ENCODE assay signal across 12 cellular contexts in the genomic region with DNA sequence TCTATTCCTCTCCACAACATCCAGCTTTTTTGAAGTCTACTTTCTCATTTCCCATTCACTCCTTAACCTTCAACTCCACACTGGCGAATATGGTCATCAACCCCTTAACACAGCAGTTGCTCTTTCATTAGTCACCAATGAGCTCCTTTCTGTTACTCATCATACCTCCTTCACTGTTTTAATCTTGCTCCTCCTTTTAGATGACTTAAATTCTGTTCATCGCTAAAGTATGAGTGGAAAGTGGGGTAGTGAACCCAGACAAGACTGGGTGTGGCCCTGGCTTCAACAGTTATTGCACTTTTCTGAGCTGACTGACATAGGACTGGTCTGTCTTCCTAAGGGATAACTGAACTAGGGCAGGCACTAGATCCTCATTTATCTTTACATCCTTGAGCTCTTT. TPM values are rescaled to one million over a fixed set of nuclear protein-coding genes. Genes with fewer than 3 reads are reported as not detected.
DNase-seq lines count a peak whose midpoint lies in the region; ATAC-seq and TF ChIP-seq lines count a peak whose summit lies in the region.
"Had no signal": no experiment of that assay in that cellular context is flagged by ENCODE, and none has a peak within 500 bp of the region (broad histone marks: within the 10 kb centered on the region; RNA-seq: fewer than 3 reads in every experiment).

No MANE protein-coding gene starts in this region.

- no TSS peak for BruUV-seq in IMR-90 (replicated peaks; lab: Mats Ljungman, UMichigan)

- H3K79me1 ChIP-seq in IMR-90 (ENCODE audit: low read depth in 1 of 2, low read length in 2 of 2) = peaks cover 14 to 46% of the 10 kb centered on the region in 2 experiments

- peak overlapping the region; percentile 83 for H2BK5ac ChIP-seq in IMR-90 (ENCODE audit: low read depth, low read length, poor library complexity, severe bottlenecking)

- H3K9ac ChIP-seq in IMR-90 (ENCODE audit: low read depth, low read length) = no peak overlapping the region

- H2AK5ac ChIP-seq in IMR-90 (ENCODE audit: low read depth, low read length) = no peak overlapping the region

- H4K8ac ChIP-seq in IMR-90 (ENCODE audit: low read depth in 2 of 2, low read length in 2 of 2) = peak overlapping the region in 1 of 2 experiments; percentile 60; a peak in 2 of 4 replicates

- in situ Hi-C loops in IMR-90 (cut with MboI; ENCODE audit: low sequenced_read_pairs) = no loop called here

- H3K9me3 ChIP-seq in IMR-90 (ENCODE audit: control insufficient read depth, insufficient read depth, low read length) = no peaks in the 10 kb centered on the region
- H3K9me3 ChIP-seq in left ventricle myocardium inferior (replicated peaks) = no peaks in the 10 kb centered on the region

- H3K27ac ChIP-seq in IMR-90 (ENCODE audit: insufficient read depth, low read length) (no peak overlapping the region), left ventricle myocardium inferior (replicated peaks) (no peak overlapping the region)

- H3K4me3 ChIP-seq in IMR-90 (ENCODE audit: insufficient read depth, low read depth, low read length) (no peak overlapping the region), cardiac fibroblast (replicated peaks in 1 of 2; ENCODE audit: low read depth in 2 of 2, low read length in 2 of 2) (no peak overlapping the region), left ventricle myocardium inferior (no peak overlapping the region)

- peak overlapping the region; percentile 73 for H2BK120ac ChIP-seq in IMR-90 (ENCODE audit: low read depth, low read length)

- H4K5ac ChIP-seq in IMR-90 (ENCODE audit: low read depth, low read length) = no peak overlapping the region

- WGBS in IMR-90 (ENCODE audit: extremely low coverage in 2 of 2, insufficient read length in 1 of 2), 2 experiments = no CpG with 5 or more reads among the region's 2 CpGs

- H3K18ac ChIP-seq in IMR-90 (ENCODE audit: low read depth, low read length) = no peak overlapping the region; the same call in 1 of the 2 replicates

- dilution Hi-C loops in IMR-90 (cut with HindIII; ENCODE audit: low sequenced_read_pairs, unreplicated experiment) = no loop called here

- peaks cover 4% of the 10 kb centered on the region for H3K9me1 ChIP-seq in IMR-90 (ENCODE audit: insufficient read depth, low read length)

- peaks cover 2% of the 10 kb centered on the region; the same call in 1 of the 2 replicates for H4K20me1 ChIP-seq in IMR-90 (ENCODE audit: insufficient read depth, low read length)

- peak; percentile 86 for ATAC-seq in IMR-90 (ENCODE audit: low read depth)
- peak; percentile 76 for ATAC-seq in omental fat pad (ENCODE audit: low FRiP score)
- ATAC-seq: activated CD8-positive, alpha-beta memory T cell treated with anti-CD3 and anti-CD28 coated beads, Interleukin-2, amount 10 ng/mL, durations not matched to agents 7 days and 5 days had no signal

- peaks cover 7% of the 10 kb centered on the region for H3K4me1 ChIP-seq in IMR-90 (ENCODE audit: control insufficient read depth, insufficient read depth, low read length)
- H3K4me1 ChIP-seq in left ventricle myocardium inferior = peaks cover under 1% of the 10 kb centered on the region

- H3K27me3 ChIP-seq in IMR-90 (ENCODE audit: control insufficient read depth, insufficient read depth, low read length) (no peaks in the 10 kb centered on the region), left ventricle myocardium inferior (ENCODE audit: low read depth) (no peaks in the 10 kb centered on the region)

- no peak overlapping the region for H2AFZ ChIP-seq in IMR-90 (replicated peaks; ENCODE audit: low read length, poor library complexity)

- no peak overlapping the region for H2AK9ac ChIP-seq in IMR-90 (replicated peaks; ENCODE audit: low read depth, low read length, poor library complexity)

- no peak for TF ChIP-seq RAD21 in IMR-90 (IDR thresholded peaks at IDR 0.05; ENCODE audit: low read length)

- CTCF ChIA-PET in IMR-90 (lab: Yijun Ruan, JAX) = interaction anchor here (0.8 kb wide), 1 partner anchor 11 kb away, joined by 4 read pairs; no protein-coding TSS in a partner anchor

- no peak for TF ChIP-seq POLR2A in IMR-90 (IDR thresholded peaks at IDR 0.05; ENCODE audit: low read depth, low read length)

- no peak overlapping the region; the same call in 1 of the 2 replicates for H4K91ac ChIP-seq in IMR-90 (ENCODE audit: insufficient read depth, low read depth, low read length)

- H2BK15ac ChIP-seq in IMR-90 (ENCODE audit: low read depth, low read length) = no peak overlapping the region

- TF ChIP-seq CTCF in IMR-90 (conservative IDR thresholded peaks at IDR 0.05; ENCODE audit: low read depth, low read length) = no peak
- no peak for TF ChIP-seq CTCF in cardiac fibroblast (IDR thresholded peaks at IDR 0.05; ENCODE audit: low read depth, low read length)
- TF ChIP-seq CTCF in omental fat pad (IDR thresholded peaks at IDR 0.05) = no peak
- no peak for TF ChIP-seq CTCF in left ventricle myocardium inferior (IDR thresholded peaks at IDR 0.05; ENCODE audit: borderline replicate concordance)

- H3K56ac ChIP-seq in IMR-90 (ENCODE audit: extremely low read depth, insufficient read depth, low read length) = peak overlapping the region; percentile 50

- POLR2A ChIA-PET in IMR-90 (lab: Charles Lee; ENCODE audit: unreplicated experiment) = interaction anchor here (0.5 to 0.6 kb wide), 2 partner anchors 107 to 371 kb away, joined by 3 to 7 read pairs; no protein-coding TSS in a partner anchor

- H3K4me2 ChIP-seq in IMR-90 (ENCODE audit: low read depth, low read length) = peak overlapping the region; percentile 7; the same call in 1 of the 2 replicates

- intact Hi-C loops in IMR-90 (cut with micrococcal nuclease) = loop anchor here (5.0 kb wide), 1 partner anchor 44 kb away; no protein-coding TSS in a partner anchor
- intact Hi-C loops in posterior vena cava (cut with DNase I) = no loop called here
- intact Hi-C loops in left ventricle myocardium inferior (cut with micrococcal nuclease) = no loop called here

- DNase-seq in EH (ENCODE audit: low read depth) (peak; percentile 96), IMR-90 (peak; percentile 93), cardiac fibroblast (ENCODE audit: low read depth in 2 of 2) (peak; percentile 59 to 96), omental fat pad (ENCODE audit: low spot score) (no peak), activated gamma-delta T cell (lab: John Stamatoyannopoulos, UW) (no peak), posterior vena cava (ENCODE audit: low spot score) (no peak), hypothalamus (lab: John Stamatoyannopoulos, UW) (no peak), left ventricle myocardium inferior (no peak)
- DNase-seq: activated CD8-positive, alpha-beta memory T cell treated with anti-CD3 and anti-CD28 coated beads, Interleukin-2, amount 10 ng/mL, durations not matched to agents 7 days and 5 days; DMS79 treated with DMSO at 0.1 percent for 48 hours; NCI-H524 treated with DMSO at 0.1 percent for 48 hours; stimulated activated naive CD4-positive, alpha-beta T cell treated with Interleukin-2 at 50 U/mL for 16 hours had no signal

- H3K4ac ChIP-seq in IMR-90 (ENCODE audit: low read depth, low read length) = peak overlapping the region; percentile 74; the same call in 1 of the 2 replicates

- H3K36me3 ChIP-seq in IMR-90 (ENCODE audit: control insufficient read depth, insufficient read depth, low read length) (peaks cover 2% of the 10 kb centered on the region; the same call in 1 of the 2 replicates), left ventricle myocardium inferior (no peaks in the 10 kb centered on the region)

- peak overlapping the region; percentile 27; the same call in 1 of the 2 replicates for H3K14ac ChIP-seq in IMR-90 (replicated peaks; ENCODE audit: low read depth, low read length)

- H3K23ac ChIP-seq in IMR-90 (ENCODE audit: low read depth, low read length) = peak overlapping the region; percentile 44; the same call in 1 of the 2 replicates

- peak overlapping the region; percentile 85 for H2BK20ac ChIP-seq in IMR-90 (ENCODE audit: low read depth, low read length)

TF ChIP-seq in IMR-90, 13 proteins besides CTCF, POLR2A, EP300 and RAD21:
- peak; percentile 69 for TF ChIP-seq FOS (IDR thresholded peaks at IDR 0.05; ENCODE audit: low read depth, low read length)
- TF ChIP-seq, protein P1, sequence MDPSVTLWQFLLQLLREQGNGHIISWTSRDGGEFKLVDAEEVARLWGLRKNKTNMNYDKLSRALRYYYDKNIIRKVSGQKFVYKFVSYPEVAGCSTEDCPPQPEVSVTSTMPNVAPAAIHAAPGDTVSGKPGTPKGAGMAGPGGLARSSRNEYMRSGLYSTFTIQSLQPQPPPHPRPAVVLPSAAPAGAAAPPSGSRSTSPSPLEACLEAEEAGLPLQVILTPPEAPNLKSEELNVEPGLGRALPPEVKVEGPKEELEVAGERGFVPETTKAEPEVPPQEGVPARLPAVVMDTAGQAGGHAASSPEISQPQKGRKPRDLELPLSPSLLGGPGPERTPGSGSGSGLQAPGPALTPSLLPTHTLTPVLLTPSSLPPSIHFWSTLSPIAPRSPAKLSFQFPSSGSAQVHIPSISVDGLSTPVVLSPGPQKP (IDR thresholded peaks at IDR 0.05; ENCODE audit: borderline replicate concordance, low read depth, low read length) = no peak
- TF ChIP-seq BHLHE40 (IDR thresholded peaks at IDR 0.05; ENCODE audit: low read depth, low read length) = no peak
- TF ChIP-seq SMC3 (IDR thresholded peaks at IDR 0.05; ENCODE audit: low read depth, low read length) = 0 out of 2 replicates have a peak, but pooled peaks have one; percentile 6
- TF ChIP-seq RCOR1 (IDR thresholded peaks at IDR 0.05; ENCODE audit: insufficient replicate concordance, low read length) = no peak
- peak; percentile 44; the same call in 1 of the 2 replicates for TF ChIP-seq CEBPB (IDR thresholded peaks at IDR 0.05; ENCODE audit: low read depth, low read length)
- TF ChIP-seq NFE2L2 (IDR thresholded peaks at IDR 0.05; ENCODE audit: low read depth, low read length) = no peak
TF ChIP-seq in IMR-90: peak in this region for 3.

RNA-seq across cellular contexts. Expression of gene AKT3, which starts 51.3 kb away (rescaled TPM):
- total RNA-seq in IMR-90 (2012; rRNA removed) (19.4 and 30.0 TPM in 2 replicates), omental fat pad (10 to 100 TPM; 29.7 to 77.2 (median 37.4) TPM), posterior vena cava (100 to 1,000 TPM; 119 to 169 TPM), left ventricle myocardium inferior (20.6 TPM)
- 13.6 and 15.2 TPM in 2 replicates for polyA plus RNA-seq in IMR-90 (2012; rRNA removed)
- polyA plus RNA-seq in IMR-90 (2012; cell fraction: cytosol; rRNA removed) = 5.0 and 7.1 TPM in 2 replicates
- polyA plus RNA-seq in IMR-90 (2012; cell fraction: nucleus; rRNA removed; ENCODE audit: low replicate concordance) = 2.6 and 20.5 TPM in 2 replicates

Comparison
In these comparisons a context has a peak if more than half of its experiments do, and no peak if none do; other contexts are left out.
1. DNase-seq: peak in EH (single experiment), IMR-90 (single experiment) and cardiac fibroblast (2 of 2); none in omental fat pad (single experiment), activated gamma-delta T cell (single experiment), posterior vena cava (single experiment), hypothalamus (0 of 51) and left ventricle myocardium inferior (single experiment).